Comparison of ENCODE assay signal across 1 cellular context in genomic region chr1:212699104-212699838, GRCh38.
TF ChIP-seq lines count a peak whose summit lies in the region.

No MANE protein-coding gene starts in this region.

TF ChIP-seq in HepG2, 621 proteins besides CTCF, POLR2A, EP300 and RAD21 (continued from another document and continues in another):
- TF ChIP-seq MYPOP (CRISPR knock-in tag; IDR thresholded peaks at IDR 0.05) (peak; percentile 31; the same call in 1 of the 2 replicates), ZMYM4 (CRISPR knock-in tag; IDR thresholded peaks at IDR 0.05) (no peak), ISL2 (CRISPR knock-in tag; IDR thresholded peaks at IDR 0.05) (no peak), ZNF543 (CRISPR knock-in tag; IDR thresholded peaks at IDR 0.05) (peak; percentile 42; the same call in 1 of the 2 replicates), CEBPG (CRISPR knock-in tag; IDR thresholded peaks at IDR 0.05) (no peak), BORCS8-MEF2B (CRISPR knock-in tag; IDR thresholded peaks at IDR 0.05) (0 out of 2 replicates have a peak, but pooled peaks have one; percentile 20), ZMYM2 (CRISPR knock-in tag; IDR thresholded peaks at IDR 0.05) (peak; percentile 77), ZNF782 (CRISPR knock-in tag; IDR thresholded peaks at IDR 0.05; ENCODE audit: borderline replicate concordance) (peak; percentile 68; the same call in 1 of the 2 replicates), ZNF761 (CRISPR knock-in tag; conservative IDR thresholded peaks at IDR 0.05) (peak; percentile 22; the same call in 1 of the 2 replicates), ZC3H13 (CRISPR knock-in tag; IDR thresholded peaks at IDR 0.05) (0 out of 2 replicates have a peak, but pooled peaks have one; percentile 55), CSRNP1 (CRISPR knock-in tag; IDR thresholded peaks at IDR 0.05) (0 out of 2 replicates have a peak, but pooled peaks have one; percentile 25), PATZ1 (CRISPR knock-in tag; IDR thresholded peaks at IDR 0.05) (no peak), BCL3 (CRISPR knock-in tag; IDR thresholded peaks at IDR 0.05) (peak; percentile 42; the same call in 1 of the 2 replicates), ZGPAT (CRISPR knock-in tag; IDR thresholded peaks at IDR 0.05) (peak; percentile 63; the same call in 1 of the 2 replicates), ZNF563 (CRISPR knock-in tag; IDR thresholded peaks at IDR 0.05) (peak; percentile 80; the same call in 1 of the 2 replicates), TARDBP (CRISPR knock-in tag; IDR thresholded peaks at IDR 0.05) (0 out of 2 replicates have a peak, but pooled peaks have one; percentile 25), ZFP91 (CRISPR knock-in tag; IDR thresholded peaks at IDR 0.05; ENCODE audit: borderline replicate concordance) (peak; percentile 52; the same call in 1 of the 2 replicates), MED1 (CRISPR knock-in tag; IDR thresholded peaks at IDR 0.05) (0 out of 2 replicates have a peak, but pooled peaks have one; percentile 19), ESRRA (CRISPR knock-in tag; IDR thresholded peaks at IDR 0.05; ENCODE audit: low read depth) (no peak), ZNF446 (CRISPR knock-in tag; IDR thresholded peaks at IDR 0.05) (0 out of 2 replicates have a peak, but pooled peaks have one; percentile 39), PTBP1 (IDR thresholded peaks at IDR 0.05; ENCODE audit: low read depth, low read length, poor library complexity, severe bottlenecking) (peak; percentile 26), ZBED4 (CRISPR knock-in tag; IDR thresholded peaks at IDR 0.05; ENCODE audit: borderline replicate concordance) (no peak), HIVEP1 (CRISPR knock-in tag; IDR thresholded peaks at IDR 0.05) (0 out of 2 replicates have a peak, but pooled peaks have one; percentile 17), ATF7-NPFF (CRISPR knock-in tag; IDR thresholded peaks at IDR 0.05; ENCODE audit: low read depth) (peak; percentile 42; the same call in 1 of the 2 replicates), ZKSCAN1 (IDR thresholded peaks at IDR 0.05; ENCODE audit: low read length) (no peak), CENPX (CRISPR knock-in tag; IDR thresholded peaks at IDR 0.05) (no peak), EED (CRISPR knock-in tag; IDR thresholded peaks at IDR 0.05) (0 out of 2 replicates have a peak, but pooled peaks have one; percentile 52), ZBTB40 (IDR thresholded peaks at IDR 0.05) (no peak), ZBTB40 (CRISPR knock-in tag; IDR thresholded peaks at IDR 0.05) (peak; percentile 62; the same call in 1 of the 2 replicates), NFE2 (CRISPR knock-in tag; IDR thresholded peaks at IDR 0.05) (no peak), HES4 (CRISPR knock-in tag; IDR thresholded peaks at IDR 0.05; ENCODE audit: borderline replicate concordance) (0 out of 2 replicates have a peak, but pooled peaks have one; percentile 37)
